14 cellular contexts compared by ENCODE assay signal in the genomic region with DNA sequence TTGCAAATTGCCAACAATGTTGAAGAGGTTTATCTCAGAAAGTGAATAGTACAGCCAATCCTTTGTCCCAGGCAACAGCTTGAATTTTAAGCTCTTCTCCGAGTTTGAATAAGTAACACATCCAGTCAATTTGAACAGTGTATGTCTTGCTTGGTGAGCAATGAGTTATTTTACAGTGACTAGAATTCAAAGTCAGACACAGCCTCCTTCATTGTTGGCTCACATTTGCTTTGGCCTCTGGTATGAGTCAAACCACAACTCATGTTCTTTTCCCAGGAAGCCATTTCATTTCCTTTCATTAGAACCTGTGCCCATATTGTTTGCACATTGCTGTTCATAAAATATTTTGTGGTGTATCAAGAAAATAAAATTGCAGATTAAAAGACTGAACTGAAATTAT.
A peak's percentile ranks its signal among the peaks of the same experiment; 100 is the strongest.
DNase-seq lines count a peak whose midpoint lies in the region; ATAC-seq, FAIRE-seq and TF ChIP-seq lines count a peak whose summit lies in the region.
"Had no signal": no experiment of that assay in that cellular context is flagged by ENCODE, and none has a peak within 500 bp of the region (broad histone marks: within the 10 kb centered on the region; RNA-seq: fewer than 3 reads in every experiment).

No MANE protein-coding gene starts in this region.

- no peak for FAIRE-seq in pancreas (lab: Jason Lieb, UNC)

- 72 to 74% methylated on average over 1 of the region's 1 CpG for WGBS in pancreas, 2 donors

- no peaks in the 10 kb centered on the region for H3K27me3 ChIP-seq in kidney epithelial cell (ENCODE audit: control insufficient read depth, insufficient read depth, low read length)
- H3K27me3 ChIP-seq in pancreas: no peaks in the 10 kb centered on the region

- intact Hi-C loops in pancreas (cut with DNase I): no loop called here

- no peaks in the 10 kb centered on the region for H3K9me3 ChIP-seq in pancreas
- H3K9me3 ChIP-seq: Caco-2 had no signal

- ATAC-seq in GM18505 (IDR thresholded peaks at IDR 0.05; ENCODE audit: unreplicated experiment) (no peak), pancreas (no peak), HG03108 (IDR thresholded peaks at IDR 0.05; ENCODE audit: unreplicated experiment) (no peak), HG02610 (IDR thresholded peaks at IDR 0.05; ENCODE audit: unreplicated experiment) (no peak)

- peak; percentile 5 for DNase-seq in AG08395 (ENCODE audit: low spot score)
- peak; percentile 80 for DNase-seq in M059J (ENCODE audit: low read depth)
- peak; percentile 2 to 84 for DNase-seq in cardiac fibroblast (ENCODE audit: low read depth in 2 of 2)
- DNase-seq in kidney epithelial cell (ENCODE audit: low read depth): peak; percentile 71
- no peak for DNase-seq in pancreas
- DNase-seq: ACHN; activated naive CD4-positive, alpha-beta T cell treated with anti-CD3 and anti-CD28 coated beads, Interleukin-2, amount 50 U/mL, for 16 hours; Caco-2; cerebellar nuclear complex; NCI-H2107; NK-92 treated with Interleukin-12 subunit alpha and Interleukin-12 subunit beta, amount 100 ng/mL, for 24 hours had no signal

- no peaks in the 10 kb centered on the region for H3K4me1 ChIP-seq in pancreas
- H3K4me1 ChIP-seq: Caco-2 had no signal

- H3K4me3 ChIP-seq in cardiac fibroblast (replicated peaks in 1 of 2; ENCODE audit: low read depth in 2 of 2, low read length in 2 of 2): no peak overlapping the region
- no peak overlapping the region for H3K4me3 ChIP-seq in kidney epithelial cell (ENCODE audit: low read depth, low read length)
- H3K4me3 ChIP-seq in pancreas: no peak overlapping the region

- TF ChIP-seq CTCF in cardiac fibroblast (IDR thresholded peaks at IDR 0.05; ENCODE audit: low read depth, low read length) (no peak), kidney epithelial cell (IDR thresholded peaks at IDR 0.05; ENCODE audit: insufficient read depth, low read length, poor library complexity, severe bottlenecking) (no peak), pancreas (IDR thresholded peaks at IDR 0.05) (no peak)

- H3K36me3 ChIP-seq in kidney epithelial cell (ENCODE audit: control insufficient read depth, insufficient read depth, low read length) (no peaks in the 10 kb centered on the region), pancreas (no peaks in the 10 kb centered on the region)

- TF ChIP-seq POLR2A in GM18505 (IDR thresholded peaks at IDR 0.05; ENCODE audit: borderline replicate concordance, extremely low read depth, insufficient read depth, insufficient read length): no peak

- H3K27ac ChIP-seq in pancreas: no peak overlapping the region

Comparison
In these comparisons a context has a peak if more than half of its experiments do, and no peak if none do; other contexts are left out.
1. DNase-seq: peak in AG08395 (single experiment), M059J (single experiment), cardiac fibroblast (2 of 2) and kidney epithelial cell (single experiment); none in pancreas (0 of 6).